12 cellular contexts compared by ENCODE assay signal in the genomic region with DNA sequence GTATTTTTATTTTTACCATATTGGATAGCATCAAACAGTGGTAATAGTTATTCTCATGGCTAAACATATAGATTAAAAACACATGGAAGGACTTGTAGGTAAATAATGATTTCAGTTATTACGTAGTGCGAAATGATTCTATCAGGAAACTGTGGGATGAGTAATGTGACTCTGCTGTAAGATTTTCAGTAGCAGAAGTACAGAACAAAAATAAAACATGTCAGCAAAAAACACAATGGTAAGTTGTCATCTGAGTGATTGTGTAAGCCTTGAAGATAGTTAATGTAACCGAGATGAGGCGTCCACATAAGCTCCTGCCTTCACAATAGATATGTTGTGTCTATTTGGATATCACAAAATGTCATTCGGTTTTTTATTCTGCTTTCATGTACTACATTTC.
DNase-seq lines count a peak whose midpoint lies in the region; ATAC-seq and TF ChIP-seq lines count a peak whose summit lies in the region.
"Had no signal": no experiment of that assay in that cellular context is flagged by ENCODE, and none has a peak within 500 bp of the region (broad histone marks: within the 10 kb centered on the region; RNA-seq: fewer than 3 reads in every experiment).

No MANE protein-coding gene starts in this region.

- no peaks in the 10 kb centered on the region for H3K27me3 ChIP-seq in CD4-positive, alpha-beta T cell (ENCODE audit: control insufficient read depth, insufficient read depth, low read length)
- H3K27me3 ChIP-seq in brain microvascular endothelial cell (replicated peaks) (no peaks in the 10 kb centered on the region), lower lobe of right lung (ENCODE audit: low read depth) (no peaks in the 10 kb centered on the region)

- no peaks in the 10 kb centered on the region for H3K36me3 ChIP-seq in brain microvascular endothelial cell (replicated peaks)
- no peaks in the 10 kb centered on the region for H3K36me3 ChIP-seq in lower lobe of right lung

- POLR2A ChIA-PET in CD4-positive, alpha-beta T cell (lab: Charles Lee) = interaction anchor here (0.6 to 4.2 kb wide), 18 partner anchors 10 to 279 kb away, joined by 3 to 49 read pairs (median 4); a partner anchor contains a TSS

- CTCF ChIA-PET in CD4-positive, alpha-beta T cell (lab: Charles Lee) = interaction anchor here (1.7 to 2.1 kb wide), 3 partner anchors 9 to 106 kb away, joined by 4 to 7 read pairs (median 4); a partner anchor contains a TSS

- no peaks in the 10 kb centered on the region for H3K4me1 ChIP-seq in lower lobe of right lung

- peak; percentile 74 for ATAC-seq in CD4-positive, alpha-beta T cell (ENCODE audit: poor library complexity)
- ATAC-seq in lower lobe of right lung (peak; percentile 33 to 55), GM21381 (IDR thresholded peaks at IDR 0.05; ENCODE audit: unreplicated experiment) (no peak), GM19467 (IDR thresholded peaks at IDR 0.05; ENCODE audit: unreplicated experiment) (no peak), GM18502 (IDR thresholded peaks at IDR 0.05; ENCODE audit: poor library complexity, unreplicated experiment) (no peak)

- peaks cover 42% of the 10 kb centered on the region for H3K4me1 Mint-ChIP-seq in CD4-positive, alpha-beta T cell (ENCODE audit: low read depth)

- in situ Hi-C loops in brain microvascular endothelial cell (cut with HindIII; ENCODE audit: low pct_ligation_motif_present, low sequenced_read_pairs) = no loop called here

- H3K4me3 ChIP-seq in brain microvascular endothelial cell (ENCODE audit: low read depth, low read length) (no peak overlapping the region), lower lobe of right lung (no peak overlapping the region)

- no peak overlapping the region for H3K27ac ChIP-seq in CD4-positive, alpha-beta T cell (ENCODE audit: low read depth, low read length)
- H3K27ac ChIP-seq in brain microvascular endothelial cell (peak overlapping the region; percentile 14), lower lobe of right lung (peak overlapping the region; percentile 56)

- H3K4me3 Mint-ChIP-seq in CD4-positive, alpha-beta T cell = peak overlapping the region; percentile 68
- H3K4me3 Mint-ChIP-seq: type B pancreatic cell had no signal

- no peak for TF ChIP-seq CTCF in CD4-positive, alpha-beta T cell (IDR thresholded peaks at IDR 0.05)
- TF ChIP-seq CTCF in brain microvascular endothelial cell (IDR thresholded peaks at IDR 0.05; ENCODE audit: low read depth, low read length, missing control alignments) = no peak
- no peak for TF ChIP-seq CTCF in lower lobe of right lung (IDR thresholded peaks at IDR 0.05)

- DNase-seq in CD4-positive, alpha-beta T cell = no peak
- DNase-seq in NOMO-1 (lab: John Stamatoyannopoulos, UW; ENCODE audit: unreplicated experiment in 2 of 2) (peak; percentile 15 to 70), brain microvascular endothelial cell (peak; percentile 49), lower lobe of right lung (no peak), islet precursor cell (no peak)
- DNase-seq: immature natural killer cell, NCI-H524 treated with DMSO at 0.1 percent for 48 hours, occipital lobe had no signal

- intact Hi-C loops in CD4-positive, alpha-beta T cell (cut with DNase I, micrococcal nuclease) = loop anchor here in 1 of 2 experiments (1.0 to 2.0 kb wide), 2 partner anchors 14 to 76 kb away; no protein-coding TSS in a partner anchor
- intact Hi-C loops in lower lobe of right lung (cut with DNase I) = no loop called here

- peaks cover 6% of the 10 kb centered on the region for H3K36me3 Mint-ChIP-seq in CD4-positive, alpha-beta T cell (ENCODE audit: low read depth)

- H3K27me3 Mint-ChIP-seq in CD4-positive, alpha-beta T cell = no peaks in the 10 kb centered on the region
- H3K27me3 Mint-ChIP-seq: type B pancreatic cell had no signal

- H3K27ac Mint-ChIP-seq in CD4-positive, alpha-beta T cell = peak overlapping the region; percentile 85
- H3K27ac Mint-ChIP-seq: type B pancreatic cell had no signal

- H3K9me3 ChIP-seq in CD4-positive, alpha-beta T cell (ENCODE audit: control insufficient read depth, low read length) = no peaks in the 10 kb centered on the region
- H3K9me3 ChIP-seq in lower lobe of right lung = no peaks in the 10 kb centered on the region

- H3K9me3 Mint-ChIP-seq in CD4-positive, alpha-beta T cell = no peaks in the 10 kb centered on the region
- H3K9me3 Mint-ChIP-seq: immature natural killer cell, type B pancreatic cell had no signal

Comparison
In these comparisons a context has a peak if more than half of its experiments do, and no peak if none do; other contexts are left out.
1. ATAC-seq: peak in CD4-positive, alpha-beta T cell (single experiment) and lower lobe of right lung (2 of 2); none in GM21381 (single experiment), GM19467 (single experiment) and GM18502 (single experiment).
2. DNase-seq: peak in NOMO-1 (2 of 2) and brain microvascular endothelial cell (single experiment); none in CD4-positive, alpha-beta T cell (0 of 10), lower lobe of right lung (single experiment) and islet precursor cell (single experiment).